8 cellular contexts compared by ENCODE assay signal in genomic region chrX:74536142-74537010, GRCh38.
DNase-seq lines count a peak whose midpoint lies in the region; ATAC-seq and TF ChIP-seq lines count a peak whose summit lies in the region.

No MANE protein-coding gene starts in this region.

- intact Hi-C loops in tibial artery (cut with DNase I; ENCODE audit: low total_unique reads) = loop anchor here (10.0 kb wide), 1 partner anchor 112 kb away; the partner anchor contains the start of gene SLC16A2

- H3K4me3 ChIP-seq in fibroblast of pulmonary artery (replicated peaks; ENCODE audit: low read depth, low read length) = peak overlapping the region; percentile 48
- peak overlapping the region; percentile 55 to 63 for H3K4me3 ChIP-seq in tibial artery

- H3K9me3 ChIP-seq in tibial artery = no peaks in the 10 kb centered on the region

- H3K36me3 ChIP-seq in tibial artery = peaks cover 0 to 4% (median 0%) of the 10 kb centered on the region in 3 donors

- ATAC-seq in GM19463 (IDR thresholded peaks at IDR 0.05; ENCODE audit: unreplicated experiment) = peak; percentile 53

- DNase-seq in COR-L47 (lab: John Stamatoyannopoulos, UW) (peak; percentile 78), HPDE6-E6E7 (ENCODE audit: extremely low spot score) (peak; percentile 63), OCI-M1 (lab: John Stamatoyannopoulos, UW) (peak; percentile 3), fibroblast of pulmonary artery (ENCODE audit: low read depth) (peak; percentile 84), myocyte (ENCODE audit: low read depth) (peak; percentile 89), tibial artery (peak; percentile 80 to 93)
- DNase-seq in activated naive CD4-positive, alpha-beta T cell treated with Interleukin-2 at 50 U/mL for 16 hours = peak; percentile 27

- H3K4me1 ChIP-seq in tibial artery = peaks cover 0 to 13% (median 4%) of the 10 kb centered on the region in 4 donors

- peak overlapping the region; percentile 88 to 94 for H3K27ac ChIP-seq in tibial artery

- H3K27me3 ChIP-seq in tibial artery = no peaks in the 10 kb centered on the region

- TF ChIP-seq CTCF in fibroblast of pulmonary artery (IDR thresholded peaks at IDR 0.05; ENCODE audit: low read length, missing control alignments) (peak; percentile 28), tibial artery (IDR thresholded peaks at IDR 0.05) (peak; percentile 42 to 61)

Comparison
In these comparisons a context has a peak if more than half of its experiments do, and no peak if none do; other contexts are left out.
1. Peak in every context shown above with its lines: DNase-seq, ATAC-seq, H3K4me3 ChIP-seq and H3K27ac ChIP-seq.
2. DNase-seq: peak in every context shown above with its lines; median percentile 89 in myocyte; 86 in tibial artery; 84 in fibroblast of pulmonary artery; 78 in COR-L47; 63 in HPDE6-E6E7; 27 in activated naive CD4-positive, alpha-beta T cell treated with Interleukin-2 at 50 U/mL for 16 hours; 3 in OCI-M1.